In the genomic region with DNA sequence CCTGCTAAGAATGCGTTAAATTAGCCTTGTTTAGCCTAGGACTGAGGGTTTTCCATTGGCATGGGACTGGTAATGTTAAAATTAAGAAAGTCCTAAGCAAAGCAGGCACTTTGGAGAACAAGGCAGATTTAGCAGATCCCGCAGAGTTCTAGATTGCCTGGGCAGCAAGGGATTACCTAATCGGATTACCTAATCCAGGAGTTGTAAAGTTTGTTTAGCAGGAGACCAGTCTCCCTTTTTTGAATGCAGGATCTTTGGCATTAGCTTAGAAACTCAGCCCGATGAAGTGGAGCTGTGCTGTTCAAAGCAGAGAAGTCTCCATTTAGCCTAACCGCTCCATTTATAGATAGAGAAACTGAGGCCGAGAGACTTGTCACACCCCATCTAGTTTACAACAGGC, we compare ENCODE assay signal across 27 cellular contexts.
"Had no signal": no experiment of that assay in that cellular context is flagged by ENCODE, and none has a peak within 500 bp of the region (broad histone marks: within the 10 kb centered on the region; RNA-seq: fewer than 3 reads in every experiment).

No MANE protein-coding gene starts in this region.

- H3K4me1 ChIP-seq: suprapubic skin, testis, thyroid gland, tibial artery, transverse colon, upper lobe of left lung, upper lobe of right lung, uterus, vagina had no signal

- H3K27me3 ChIP-seq: stomach, suprapubic skin, testis, thyroid gland, tibial artery, tibial nerve, transverse colon, upper lobe of left lung, upper lobe of right lung, uterus, vagina had no signal

- H3K36me3 ChIP-seq: stomach, suprapubic skin, thoracic aorta, thyroid gland, tibial artery, tibial nerve, transverse colon, upper lobe of left lung, upper lobe of right lung, uterus, vagina had no signal

- H3K4me3 ChIP-seq: stomach, suprapubic skin, testis, thoracic aorta, thyroid gland, tibial artery, tibial nerve, transverse colon, upper lobe of left lung, upper lobe of right lung, uterus, vagina had no signal

- H3K27ac ChIP-seq: stomach, suprapubic skin, testis, thoracic aorta, thyroid gland, tibial artery, tibial nerve, transverse colon, upper lobe of left lung, upper lobe of right lung, uterus, vagina had no signal

- H3K9me3 ChIP-seq: stomach, suprapubic skin, testis, thoracic aorta, thyroid gland, tibial artery, tibial nerve, transverse colon, upper lobe of left lung, upper lobe of right lung, uterus, vagina had no signal

- FAIRE-seq: urothelium cell line had no signal

- DNase-seq: stimulated activated CD4-positive, alpha-beta T cell treated with anti-CD3 and anti-CD28 coated beads, Interleukin-2, amount 100 ng/mL, for 48 hours; stimulated activated CD4-positive, alpha-beta T cell treated with anti-CD3 and anti-CD28 coated beads, Interleukin-4, amount 100 ng/mL, for 1 hour; stimulated activated CD4-positive, alpha-beta T cell treated with anti-CD3 and anti-CD28 coated beads, Interleukin-4, amount 100 ng/mL, for 24 hours; stimulated activated CD4-positive, alpha-beta T cell treated with anti-CD3 and anti-CD28 coated beads, Interleukin-4, amount 100 ng/mL, for 4 hours; stimulated activated CD8-positive, alpha-beta memory T cell treated with anti-CD3 and anti-CD28 coated beads, Interleukin-4, amount 100 ng/mL, for 48 hours; stimulated activated naive B cell treated with anti-CD40 and anti-IgM and Interleukin-4, amounts not matched to agents 10 μg/mL and 1 μg/mL and 100 μg/mL, for 72 hours; stimulated activated naive CD4-positive, alpha-beta T cell; stimulated activated naive CD4-positive, alpha-beta T cell treated with Interleukin-2 at 50 U/mL for 16 hours; stimulated activated naive CD8-positive, alpha-beta T cell treated with anti-CD3 and anti-CD28 coated beads, Interleukin-15, amount 100 ng/mL, for 72 hours; stimulated activated naive CD8-positive, alpha-beta T cell treated with anti-CD3 and anti-CD28 coated beads, Interleukin-15, Interleukin-2, amounts not matched to agents 100 U/mL and 50 U/mL, for 24 hours; stomach; substantia nigra; testis; thyroid gland; tibial artery; transverse colon; trophoblast cell; upper lobe of left lung; upper lobe of right lung; uterus had no signal

- ATAC-seq: stimulated activated effector memory CD8-positive, alpha-beta T cell treated with anti-CD3 and anti-CD28 coated beads, Interleukin-12 subunit alpha, Interleukin-12 subunit beta, amount 100 ng/mL, for 72 hours; stimulated activated memory B cell treated with anti-CD40 and anti-IgM and Interleukin-4, amounts not matched to agents 10 μg/mL and 1 μg/mL and 100 μg/mL, for 72 hours; stimulated activated naive B cell treated with anti-CD40 and anti-IgM and Interleukin-4, amounts not matched to agents 10 μg/mL and 1 μg/mL and 100 μg/mL, for 72 hours; stimulated activated naive CD8-positive, alpha-beta T cell treated with anti-CD3 and anti-CD28 coated beads, Interleukin-15, amount 100 ng/mL, for 72 hours; stimulated activated naive CD8-positive, alpha-beta T cell treated with anti-CD3 and anti-CD28 coated beads, Interleukin-15, Interleukin-2, amounts not matched to agents 100 U/mL and 50 U/mL, for 24 hours; upper lobe of right lung had no signal
